Comparison of ENCODE assay signal across 17 cellular contexts in the genomic region with DNA sequence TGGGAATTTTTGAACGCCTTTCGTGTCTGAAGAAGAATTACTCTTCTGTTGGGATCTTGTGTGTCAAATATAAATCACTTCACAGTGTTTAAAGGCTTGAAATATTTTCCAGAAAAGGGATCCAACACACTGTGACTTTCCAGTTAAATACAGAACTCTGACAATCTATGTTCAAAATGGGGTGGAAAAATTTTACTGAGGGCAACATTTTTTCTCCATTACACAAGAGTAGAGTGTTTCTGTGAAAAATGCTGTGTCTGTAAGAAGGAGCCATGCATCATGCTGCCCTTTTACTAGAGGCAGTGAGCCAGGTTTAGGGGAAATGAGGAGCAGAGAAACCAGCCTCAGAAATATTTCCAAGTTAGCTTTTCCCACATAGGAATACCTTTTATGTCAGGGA.
DNase-seq lines count a peak whose midpoint lies in the region; ATAC-seq and TF ChIP-seq lines count a peak whose summit lies in the region.
"Had no signal": no experiment of that assay in that cellular context is flagged by ENCODE, and none has a peak within 500 bp of the region (broad histone marks: within the 10 kb centered on the region; RNA-seq: fewer than 3 reads in every experiment).

No MANE protein-coding gene starts in this region.

- no peak overlapping the region for H3K27ac ChIP-seq in left lung
- H3K27ac ChIP-seq: prostate gland had no signal

- H3K4me1 ChIP-seq in left lung = no peaks in the 10 kb centered on the region
- H3K4me1 ChIP-seq: prostate gland had no signal

- H3K9me3 ChIP-seq in left lung = no peaks in the 10 kb centered on the region
- H3K9me3 ChIP-seq: prostate gland had no signal

- peaks cover 22% of the 10 kb centered on the region for H3K4me1 Mint-ChIP-seq in brain
- no peaks in the 10 kb centered on the region for H3K4me1 Mint-ChIP-seq in stimulated activated effector memory CD8-positive, alpha-beta T cell treated with anti-CD3 and anti-CD28 coated beads, Interleukin-12 subunit alpha, Interleukin-12 subunit beta, amount 100 ng/mL, for 72 hours
- H3K4me1 Mint-ChIP-seq: endodermal cell had no signal

- H3K36me3 Mint-ChIP-seq in brain = peaks cover 52% of the 10 kb centered on the region
- H3K36me3 Mint-ChIP-seq in stimulated activated effector memory CD8-positive, alpha-beta T cell treated with anti-CD3 and anti-CD28 coated beads, Interleukin-12 subunit alpha, Interleukin-12 subunit beta, amount 100 ng/mL, for 72 hours = peaks cover 76% of the 10 kb centered on the region

- no peaks in the 10 kb centered on the region for H3K27me3 Mint-ChIP-seq in brain
- H3K27me3 Mint-ChIP-seq: naive thymus-derived CD4-positive, alpha-beta T cell had no signal

- no peaks in the 10 kb centered on the region for H3K27me3 ChIP-seq in left lung

- intact Hi-C loops in left lung (cut with DNase I) = no loop called here

- ATAC-seq in left lung (peak; percentile 31), GM19351 (IDR thresholded peaks at IDR 0.05; ENCODE audit: unreplicated experiment) (no peak)
- ATAC-seq in stimulated activated effector memory CD8-positive, alpha-beta T cell treated with anti-CD3 and anti-CD28 coated beads, Interleukin-12 subunit alpha, Interleukin-12 subunit beta, amount 100 ng/mL, for 72 hours = no peak
- ATAC-seq: naive thymus-derived CD4-positive, alpha-beta T cell had no signal

- no peak overlapping the region for H3K4me3 ChIP-seq in left lung
- H3K4me3 ChIP-seq: prostate gland had no signal

- peak; percentile 57 for DNase-seq in GM03348 (ENCODE audit: low spot score)
- DNase-seq in left lung = no peak
- DNase-seq in stimulated activated effector memory CD8-positive, alpha-beta T cell treated with anti-CD3 and anti-CD28 coated beads, Interleukin-12 subunit alpha, Interleukin-12 subunit beta, amount 100 ng/mL, for 72 hours (ENCODE audit: low spot score in 2 of 2) = no peak
- DNase-seq in H4 (ENCODE audit: low spot score) = no peak
- no peak for DNase-seq in NCI-H1105 (lab: John Stamatoyannopoulos, UW)
- no peak for DNase-seq in activated T-cell treated with anti-CD3 and anti-CD28 coated beads for 4 hours
- DNase-seq: cerebellar nuclear complex; endodermal cell; naive thymus-derived CD4-positive, alpha-beta T cell; NCI-H187 treated with DMSO at 0.1 percent for 48 hours; Right ventricle myocardium superior; stimulated activated CD4-positive, alpha-beta T cell treated with anti-CD3 and anti-CD28 coated beads, Interleukin-15, amount 100 ng/mL, for 24 hours; stimulated activated naive CD4-positive, alpha-beta T cell treated with Interleukin-2 at 50 U/mL for 16 hours; T-helper 1 cell had no signal

- no peak overlapping the region for H3K4me3 Mint-ChIP-seq in brain
- H3K4me3 Mint-ChIP-seq in stimulated activated effector memory CD8-positive, alpha-beta T cell treated with anti-CD3 and anti-CD28 coated beads, Interleukin-12 subunit alpha, Interleukin-12 subunit beta, amount 100 ng/mL, for 72 hours = no peak overlapping the region
- H3K4me3 Mint-ChIP-seq: endodermal cell; naive thymus-derived CD4-positive, alpha-beta T cell had no signal

- TF ChIP-seq CTCF in brain (conservative IDR thresholded peaks at IDR 0.05) (no peak), left lung (IDR thresholded peaks at IDR 0.05) (no peak)

- H3K27ac Mint-ChIP-seq in brain = peak overlapping the region in 3 of 5 experiments; percentile 73 to 89 (median 81)
- peak overlapping the region; percentile 6 for H3K27ac Mint-ChIP-seq in stimulated activated effector memory CD8-positive, alpha-beta T cell treated with anti-CD3 and anti-CD28 coated beads, Interleukin-12 subunit alpha, Interleukin-12 subunit beta, amount 100 ng/mL, for 72 hours
- H3K27ac Mint-ChIP-seq: endodermal cell; naive thymus-derived CD4-positive, alpha-beta T cell had no signal

- H3K9me3 Mint-ChIP-seq in brain = no peaks in the 10 kb centered on the region
- H3K9me3 Mint-ChIP-seq in stimulated activated effector memory CD8-positive, alpha-beta T cell treated with anti-CD3 and anti-CD28 coated beads, Interleukin-12 subunit alpha, Interleukin-12 subunit beta, amount 100 ng/mL, for 72 hours = no peaks in the 10 kb centered on the region
- H3K9me3 Mint-ChIP-seq: endodermal cell; naive thymus-derived CD4-positive, alpha-beta T cell had no signal

- peaks cover 0 to 96% of the 10 kb centered on the region in 2 donors for H3K36me3 ChIP-seq in left lung
